In genomic region chr2:47075361-47076125, GRCh38 we compare ENCODE assay signal across 11 cellular contexts.
DNase-seq lines count a peak whose midpoint lies in the region; ATAC-seq and TF ChIP-seq lines count a peak whose summit lies in the region.
"Had no signal": no experiment of that assay in that cellular context is flagged by ENCODE, and none has a peak within 500 bp of the region (broad histone marks: within the 10 kb centered on the region; RNA-seq: fewer than 3 reads in every experiment).

No MANE protein-coding gene starts in this region.

- intact Hi-C loops in ascending aorta (cut with DNase I): loop anchor here (2.0 to 5.0 kb wide), 2 partner anchors 158 to 199 kb away; partner anchors contain the start of gene MCFD2
- intact Hi-C loops in tibial artery (cut with DNase I; ENCODE audit: low total_unique reads): no loop called here

- H3K27me3 ChIP-seq in ascending aorta: no peaks in the 10 kb centered on the region
- H3K27me3 ChIP-seq in tibial artery: no peaks in the 10 kb centered on the region
- H3K27me3 ChIP-seq: BE2C had no signal

- no peak for DNase-seq in activated T-cell treated with anti-CD3 and anti-CD28 coated beads, Interleukin-2, amount 50 U/mL, for 24 hours
- no peak for DNase-seq in activated T-cell treated with anti-CD3 and anti-CD28 coated beads, Interleukin-2, amount 50 U/mL, for 72 hours
- DNase-seq in ascending aorta (ENCODE audit: low spot score in 2 of 2): no peak
- no peak for DNase-seq in memory B cell (ENCODE audit: low spot score in 2 of 2)
- DNase-seq in tibial artery: no peak
- DNase-seq in NCI-H2029 (lab: John Stamatoyannopoulos, UW): no peak
- DNase-seq in activated CD4-positive, alpha-beta T cell treated with anti-CD3 and anti-CD28 coated beads for 48 hours: no peak
- DNase-seq: BE2C, NCI-H446, T-helper 9 cell had no signal

- H3K27me3 Mint-ChIP-seq in activated T-cell treated with anti-CD3 and anti-CD28 coated beads, Interleukin-2, amount 50 U/mL, for 24 hours: no peaks in the 10 kb centered on the region
- H3K27me3 Mint-ChIP-seq in activated T-cell treated with anti-CD3 and anti-CD28 coated beads, Interleukin-2, amount 50 U/mL, for 72 hours (ENCODE audit: low read depth): no peaks in the 10 kb centered on the region
- no peaks in the 10 kb centered on the region for H3K27me3 Mint-ChIP-seq in memory B cell

- no peaks in the 10 kb centered on the region for H3K9me3 Mint-ChIP-seq in activated T-cell treated with anti-CD3 and anti-CD28 coated beads, Interleukin-2, amount 50 U/mL, for 24 hours
- no peaks in the 10 kb centered on the region for H3K9me3 Mint-ChIP-seq in activated T-cell treated with anti-CD3 and anti-CD28 coated beads, Interleukin-2, amount 50 U/mL, for 72 hours
- H3K9me3 Mint-ChIP-seq in memory B cell: no peaks in the 10 kb centered on the region

- H3K4me1 ChIP-seq in ascending aorta: peaks cover 18 to 69% of the 10 kb centered on the region in 2 donors
- peaks cover 6 to 92% (median 75%) of the 10 kb centered on the region in 4 donors for H3K4me1 ChIP-seq in tibial artery

- H3K4me3 ChIP-seq in ascending aorta (no peak overlapping the region), tibial artery (no peak overlapping the region)

- peak overlapping the region; percentile 51 for H3K27ac Mint-ChIP-seq in activated T-cell treated with anti-CD3 and anti-CD28 coated beads, Interleukin-2, amount 50 U/mL, for 24 hours
- H3K27ac Mint-ChIP-seq in activated T-cell treated with anti-CD3 and anti-CD28 coated beads, Interleukin-2, amount 50 U/mL, for 72 hours: no peak overlapping the region
- peak overlapping the region; percentile 95 for H3K27ac Mint-ChIP-seq in memory B cell

- H3K36me3 Mint-ChIP-seq in activated T-cell treated with anti-CD3 and anti-CD28 coated beads, Interleukin-2, amount 50 U/mL, for 24 hours (ENCODE audit: low read depth): peaks cover 38% of the 10 kb centered on the region
- peaks cover 3 to 4% of the 10 kb centered on the region in 2 donors for H3K36me3 Mint-ChIP-seq in activated T-cell treated with anti-CD3 and anti-CD28 coated beads, Interleukin-2, amount 50 U/mL, for 72 hours (ENCODE audit: insufficient read depth in 2 of 2)
- peaks cover 5% of the 10 kb centered on the region for H3K36me3 Mint-ChIP-seq in memory B cell

- H3K27ac ChIP-seq in ascending aorta: peak overlapping the region; percentile 94 to 98
- H3K27ac ChIP-seq in tibial artery: peak overlapping the region; percentile 66 to 95

- H3K36me3 ChIP-seq in ascending aorta: peaks cover 0 to 11% of the 10 kb centered on the region in 2 donors
- peaks cover 0 to 26% (median 12%) of the 10 kb centered on the region in 3 donors for H3K36me3 ChIP-seq in tibial artery
- H3K36me3 ChIP-seq: BE2C had no signal

- no peaks in the 10 kb centered on the region for H3K9me3 ChIP-seq in ascending aorta
- H3K9me3 ChIP-seq in tibial artery: no peaks in the 10 kb centered on the region
- H3K9me3 ChIP-seq: BE2C had no signal

- no peak overlapping the region for H3K4me3 Mint-ChIP-seq in activated T-cell treated with anti-CD3 and anti-CD28 coated beads, Interleukin-2, amount 50 U/mL, for 24 hours
- no peak overlapping the region for H3K4me3 Mint-ChIP-seq in activated T-cell treated with anti-CD3 and anti-CD28 coated beads, Interleukin-2, amount 50 U/mL, for 72 hours
- H3K4me3 Mint-ChIP-seq in memory B cell: no peak overlapping the region

- TF ChIP-seq CTCF in ascending aorta (IDR thresholded peaks at IDR 0.05) (no peak), tibial artery (IDR thresholded peaks at IDR 0.05) (no peak)

- no peak for ATAC-seq in activated T-cell treated with anti-CD3 and anti-CD28 coated beads, Interleukin-2, amount 50 U/mL, for 72 hours (replicated peaks in 1 of 2)
- ATAC-seq in memory B cell (ENCODE audit: low read depth) (no peak), GM18909 (IDR thresholded peaks at IDR 0.05; ENCODE audit: poor library complexity, unreplicated experiment) (no peak)

- peaks cover 27% of the 10 kb centered on the region for H3K4me1 Mint-ChIP-seq in activated T-cell treated with anti-CD3 and anti-CD28 coated beads, Interleukin-2, amount 50 U/mL, for 24 hours (ENCODE audit: low read depth)
- H3K4me1 Mint-ChIP-seq in activated T-cell treated with anti-CD3 and anti-CD28 coated beads, Interleukin-2, amount 50 U/mL, for 72 hours (ENCODE audit: low read depth): peaks cover 25% of the 10 kb centered on the region
- peaks cover 39% of the 10 kb centered on the region for H3K4me1 Mint-ChIP-seq in memory B cell
